Comparison of ENCODE assay signal across 8 cellular contexts in genomic region chr1:155242805-155243358, GRCh38. TPM values are rescaled to one million over a fixed set of nuclear protein-coding genes. Genes with fewer than 3 reads are reported as not detected.
DNase-seq lines count a peak whose midpoint lies in the region; ATAC-seq and TF ChIP-seq lines count a peak whose summit lies in the region.

No MANE protein-coding gene starts in this region.

- H3K27ac Mint-ChIP-seq in chondrocyte (ENCODE audit: unreplicated experiment) (peak overlapping the region; percentile 88), nephron progenitor cell (peak overlapping the region; percentile 85)

- no peaks in the 10 kb centered on the region for H3K9me3 ChIP-seq in BLaER1
- H3K9me3 ChIP-seq in KOPT-K1 (ENCODE audit: insufficient read depth, low read length, poor library complexity, severe bottlenecking): no peaks in the 10 kb centered on the region

- no peaks in the 10 kb centered on the region for H4K20me1 ChIP-seq in BLaER1

- peak overlapping the region; percentile 98 for H3K4me2 ChIP-seq in BLaER1

- peaks cover 38% of the 10 kb centered on the region for H3K4me1 Mint-ChIP-seq in chondrocyte (ENCODE audit: low read depth)
- peaks cover 53% of the 10 kb centered on the region for H3K4me1 Mint-ChIP-seq in nephron progenitor cell

- H3K27me3 Mint-ChIP-seq in chondrocyte (ENCODE audit: low read depth) (no peaks in the 10 kb centered on the region), nephron progenitor cell (ENCODE audit: low read depth, poor library complexity) (no peaks in the 10 kb centered on the region)

- H3K36me3 ChIP-seq in BLaER1 (peaks cover 21% of the 10 kb centered on the region), KOPT-K1 (ENCODE audit: insufficient read depth, low read length) (peaks cover 18% of the 10 kb centered on the region; the same call in 1 of the 2 replicates)

- TF ChIP-seq CTCF in chondrocyte (IDR thresholded peaks at IDR 0.05): no peak
- no peak for TF ChIP-seq CTCF in nephron progenitor cell (IDR thresholded peaks at IDR 0.05)

- peaks cover 48% of the 10 kb centered on the region for H3K4me1 ChIP-seq in BLaER1

- no peaks in the 10 kb centered on the region for H3K27me3 ChIP-seq in BLaER1

- H3K27ac ChIP-seq in BLaER1 (peak overlapping the region; percentile 88; the same call in 1 of the 2 replicates), KOPT-K1 (ENCODE audit: low read depth, low read length, poor library complexity, severe bottlenecking) (peak overlapping the region; percentile 88)

- DNase-seq in chondrocyte (ENCODE audit: low spot score): no peak
- no peak for DNase-seq in nephron progenitor cell
- no peak for DNase-seq in AG08395 (ENCODE audit: low spot score)
- DNase-seq in MV-4-11 (lab: John Stamatoyannopoulos, UW): no peak
- DNase-seq in NCI-H748 treated with DMSO at 0.1 percent for 48 hours (lab: John Stamatoyannopoulos, UW): no peak

- ATAC-seq in GM18505 (IDR thresholded peaks at IDR 0.05; ENCODE audit: unreplicated experiment): no peak

- H3K4me3 ChIP-seq in BLaER1: peak overlapping the region; percentile 74

- no peak for TF ChIP-seq POLR2A in GM18505 (IDR thresholded peaks at IDR 0.05; ENCODE audit: borderline replicate concordance, extremely low read depth, insufficient read depth, insufficient read length)

- H3K4me3 Mint-ChIP-seq in chondrocyte (ENCODE audit: unreplicated experiment) (peak overlapping the region; percentile 90), nephron progenitor cell (peak overlapping the region; percentile 79)

- H3K36me3 Mint-ChIP-seq in chondrocyte (ENCODE audit: low read depth) (peaks cover 9% of the 10 kb centered on the region), nephron progenitor cell (ENCODE audit: low read depth) (peaks cover 16% of the 10 kb centered on the region)

- H3K9me3 Mint-ChIP-seq in chondrocyte (ENCODE audit: low read depth): no peaks in the 10 kb centered on the region
- H3K9me3 Mint-ChIP-seq in nephron progenitor cell: no peaks in the 10 kb centered on the region

- H3K9ac ChIP-seq in BLaER1: peak overlapping the region; percentile 85; the same call in 1 of the 2 replicates

RNA-seq across cellular contexts. Expression of gene ENTREP3, which starts 12.4 kb away (rescaled TPM):
- 34.0 to 42.8 TPM (median 42.8 TPM) in 3 replicates for total RNA-seq in chondrocyte

RNA-seq across cellular contexts. Expression of gene SCAMP3, which starts 19.3 kb away (rescaled TPM):
- 68.3 to 77.1 TPM (median 71.4 TPM) in 3 replicates for total RNA-seq in chondrocyte

RNA-seq across cellular contexts. Expression of gene CLK2, which starts 30.4 kb away (rescaled TPM):
- 36.7 to 50.2 TPM (median 37.0 TPM) in 3 replicates for total RNA-seq in chondrocyte

RNA-seq across cellular contexts. Expression of gene HCN3, which starts 34.4 kb away (rescaled TPM):
- 4.3 to 4.4 TPM (median 4.4 TPM) in 3 replicates for total RNA-seq in chondrocyte

RNA-seq across cellular contexts. Expression of gene MTX1, which starts 34.4 kb away (rescaled TPM):
- total RNA-seq in chondrocyte: 28.2 to 49.1 TPM (median 29.8 TPM) in 3 replicates
